In the genomic region with DNA sequence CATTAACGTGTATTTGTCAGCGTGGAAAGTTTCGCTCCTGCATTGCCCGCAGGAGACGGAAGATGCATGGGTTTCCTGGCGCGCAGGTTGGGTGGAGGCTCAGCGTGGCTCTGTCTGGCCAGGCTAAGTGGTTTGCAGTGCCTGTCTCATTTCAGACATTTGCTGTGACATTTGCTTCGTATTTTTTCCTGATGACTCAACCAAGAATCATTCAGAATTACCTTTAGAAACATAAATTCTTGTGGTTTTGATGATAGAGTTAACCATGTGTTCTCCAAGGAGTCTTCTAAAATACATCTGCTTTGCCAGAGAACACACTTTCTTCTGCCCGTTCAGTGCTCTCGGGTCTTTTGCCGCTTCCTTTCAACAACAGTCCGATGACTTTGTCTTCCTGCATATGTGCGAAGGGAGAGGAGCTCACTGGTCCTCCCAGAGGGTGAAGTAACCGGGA, we compare ENCODE assay signal across 8 cellular contexts.
DNase-seq lines count a peak whose midpoint lies in the region; ATAC-seq and TF ChIP-seq lines count a peak whose summit lies in the region.

No MANE protein-coding gene starts in this region.

- peak overlapping the region; percentile 42; the same call in 1 of the 2 replicates for H3K4me2 ChIP-seq in OCI-LY3 (ENCODE audit: low read length)

- no peak overlapping the region for H3K9ac ChIP-seq in OCI-LY3 (ENCODE audit: low read length)

- H3K4me3 ChIP-seq in AG10803 (ENCODE audit: low read length) (no peak overlapping the region), OCI-LY3 (ENCODE audit: low read length) (no peak overlapping the region), H7 (ENCODE audit: insufficient read depth, low read depth, low read length) (no peak overlapping the region), transverse colon (no peak overlapping the region)

- H2AFZ ChIP-seq in OCI-LY3 (ENCODE audit: low read depth, low read length) = no peak overlapping the region

- DNase-seq in AG10803 (ENCODE audit: low read depth) (peak; percentile 68), mesenteric fat pad (ENCODE audit: low spot score) (peak; percentile 65), NCI-H2227 treated with DMSO at 0.1 percent for 48 hours (lab: John Stamatoyannopoulos, UW) (no peak), H7 (no peak), transverse colon (no peak)
- peak; percentile 43 to 55 for DNase-seq in activated T-helper 1 cell treated with anti-CD3 and anti-CD28 coated beads, Interleukin-2, amount 50 U/mL, for 16 hours (ENCODE audit: low read depth in 1 of 2, low spot score in 1 of 2)

- in situ Hi-C loops in transverse colon (cut with MboI; ENCODE audit: low pct_ligation_motif_present in 1 of 4, low pct_unique_long_range_greater_than_20kb in 1 of 4, low sequenced_read_pairs in 3 of 4) = no loop called here

- no peaks in the 10 kb centered on the region for H3K27me3 ChIP-seq in OCI-LY3 (ENCODE audit: low read depth, low read length)
- no peaks in the 10 kb centered on the region for H3K27me3 ChIP-seq in H7 (ENCODE audit: control insufficient read depth, insufficient read depth, low read length)
- H3K27me3 ChIP-seq in transverse colon = no peaks in the 10 kb centered on the region

- no peak for TF ChIP-seq POLR2A in transverse colon (IDR thresholded peaks at IDR 0.05)

- intact Hi-C loops in transverse colon (cut with DNase I; ENCODE audit: low total_unique reads) = loop anchor here (10.0 kb wide), 1 partner anchor 213 kb away; no protein-coding TSS in a partner anchor

- H3K79me2 ChIP-seq in OCI-LY3 (ENCODE audit: low read length) = no peaks in the 10 kb centered on the region

- no peaks in the 10 kb centered on the region for H4K20me1 ChIP-seq in OCI-LY3 (ENCODE audit: insufficient read depth, low read length)

- H3K4me1 ChIP-seq in OCI-LY3 (ENCODE audit: low read length) = peaks cover 40% of the 10 kb centered on the region
- H3K4me1 ChIP-seq in transverse colon = peaks cover 6 to 27% (median 11%) of the 10 kb centered on the region in 4 donors

- TF ChIP-seq EP300 in transverse colon (IDR thresholded peaks at IDR 0.05; ENCODE audit: low read depth) = no peak

- H3K27ac ChIP-seq in OCI-LY3 (ENCODE audit: low read length) = no peak overlapping the region
- H3K27ac ChIP-seq in transverse colon = peak overlapping the region in 2 of 4 donors; percentile 1 to 19

- no peak for ATAC-seq in HG02678 (IDR thresholded peaks at IDR 0.05; ENCODE audit: unreplicated experiment)

- peaks cover 3% of the 10 kb centered on the region for H3K36me3 ChIP-seq in OCI-LY3 (replicated peaks; ENCODE audit: low read depth, low read length)
- H3K36me3 ChIP-seq in H7 (replicated peaks; ENCODE audit: control insufficient read depth, insufficient read depth, low read length) = no peaks in the 10 kb centered on the region
- H3K36me3 ChIP-seq in transverse colon = no peaks in the 10 kb centered on the region

- TF ChIP-seq CTCF in AG10803 (conservative IDR thresholded peaks at IDR 0.05; ENCODE audit: low read length) = no peak; the same call in 1 of the 2 replicates
- no peak for TF ChIP-seq CTCF in OCI-LY3 (IDR thresholded peaks at IDR 0.05; ENCODE audit: low read depth, low read length)
- no peak for TF ChIP-seq CTCF in transverse colon (IDR thresholded peaks at IDR 0.05)

- H3K9me3 ChIP-seq in OCI-LY3 (ENCODE audit: insufficient read depth, low read length) (no peaks in the 10 kb centered on the region), transverse colon (no peaks in the 10 kb centered on the region)

- WGBS in transverse colon (ENCODE audit: low coverage in 1 of 2), 2 donors = 50 to 71% methylated on average over 7 to 15 of the region's 15 CpGs

Comparison
In these comparisons a context has a peak if more than half of its experiments do, and no peak if none do; other contexts are left out.
1. DNase-seq: peak in AG10803 (single experiment), activated T-helper 1 cell treated with anti-CD3 and anti-CD28 coated beads, Interleukin-2, amount 50 U/mL, for 16 hours (2 of 2) and mesenteric fat pad (single experiment); none in NCI-H2227 treated with DMSO at 0.1 percent for 48 hours (single experiment), H7 (single experiment) and transverse colon (single experiment).